Comparison of ENCODE assay signal across 8 cellular contexts in the genomic region with DNA sequence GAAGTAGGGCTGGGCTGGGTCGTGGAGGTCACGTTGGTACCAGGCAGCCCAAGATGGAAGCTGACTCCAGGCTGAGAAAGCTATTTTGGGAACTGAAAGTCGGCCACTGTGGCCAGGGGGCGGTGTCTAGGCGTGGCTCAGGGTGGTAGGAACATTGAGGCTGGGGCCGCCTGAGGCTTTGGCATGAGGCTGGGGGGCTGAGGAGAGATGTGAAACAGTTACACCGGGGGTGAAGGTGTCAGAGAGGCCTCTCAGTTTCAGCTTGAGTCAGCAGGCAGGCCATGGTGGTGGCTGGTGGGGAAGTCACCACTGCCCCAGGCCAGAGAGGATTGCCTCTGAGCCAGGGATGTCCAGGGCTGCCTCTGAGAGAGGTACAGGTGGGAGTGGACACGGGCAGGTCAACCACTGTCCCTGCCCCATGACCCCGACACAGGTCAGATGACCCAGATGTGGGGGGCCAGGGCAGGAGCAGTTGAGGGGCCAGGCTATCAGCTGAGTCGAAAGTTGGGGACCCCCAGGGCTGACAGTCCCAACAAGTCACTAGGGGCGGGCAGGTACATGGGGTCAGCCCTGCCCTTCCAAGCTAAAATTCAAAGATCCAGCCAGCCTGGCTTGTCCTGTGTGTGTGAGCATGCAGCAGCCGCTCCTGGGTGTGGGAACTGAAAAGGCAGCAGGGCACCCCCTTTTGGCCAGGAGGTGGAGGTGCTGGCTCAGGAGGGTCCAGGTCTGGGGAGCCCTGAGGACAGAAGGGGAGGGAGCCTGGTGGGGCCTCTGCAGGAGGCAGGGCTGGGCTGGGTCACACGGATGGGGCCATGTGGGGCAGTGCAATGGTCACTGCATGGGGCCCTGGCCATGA.
DNase-seq lines count a peak whose midpoint lies in the region; ATAC-seq lines count a peak whose summit lies in the region.

No MANE protein-coding gene starts in this region.

- H3K4me3 ChIP-seq in adipocyte (ENCODE audit: low read length) = no peak overlapping the region

- ATAC-seq in GM19438 (IDR thresholded peaks at IDR 0.05; ENCODE audit: low read depth, unreplicated experiment) (peak; percentile 79), HG03457 (IDR thresholded peaks at IDR 0.05; ENCODE audit: unreplicated experiment) (peak; percentile 51)

- H3K9me3 ChIP-seq in adipocyte (ENCODE audit: control insufficient read depth, low read length) = no peaks in the 10 kb centered on the region

- DNase-seq in DMS153 (lab: John Stamatoyannopoulos, UW) (peak; percentile 13), T follicular helper cell (ENCODE audit: low read depth) (peak; percentile 71), adipocyte (ENCODE audit: low read depth) (peak; percentile 46), islet precursor cell (peak; percentile 75), NCI-H1436 treated with DMSO at 0.1 percent for 48 hours (lab: John Stamatoyannopoulos, UW) (no peak)
- peak; percentile 72 for DNase-seq in stimulated activated CD4-positive, alpha-beta T cell treated with anti-CD3 and anti-CD28 coated beads, Interleukin-4, amount 100 ng/mL, for 1 hour

- peaks cover 19% of the 10 kb centered on the region for H3K4me1 ChIP-seq in adipocyte (ENCODE audit: control insufficient read depth, insufficient read depth, low read length)

- H3K36me3 ChIP-seq in adipocyte (ENCODE audit: control insufficient read depth, insufficient read depth, low read length, severe bottlenecking) = peaks cover 13% of the 10 kb centered on the region

- H3K27me3 ChIP-seq in adipocyte (replicated peaks; ENCODE audit: control insufficient read depth, insufficient read depth, low read length) = no peaks in the 10 kb centered on the region

- peak overlapping the region; percentile 75 for H3K9ac ChIP-seq in adipocyte (ENCODE audit: low read length)
